Comparison of ENCODE assay signal across 16 cellular contexts in the genomic region with DNA sequence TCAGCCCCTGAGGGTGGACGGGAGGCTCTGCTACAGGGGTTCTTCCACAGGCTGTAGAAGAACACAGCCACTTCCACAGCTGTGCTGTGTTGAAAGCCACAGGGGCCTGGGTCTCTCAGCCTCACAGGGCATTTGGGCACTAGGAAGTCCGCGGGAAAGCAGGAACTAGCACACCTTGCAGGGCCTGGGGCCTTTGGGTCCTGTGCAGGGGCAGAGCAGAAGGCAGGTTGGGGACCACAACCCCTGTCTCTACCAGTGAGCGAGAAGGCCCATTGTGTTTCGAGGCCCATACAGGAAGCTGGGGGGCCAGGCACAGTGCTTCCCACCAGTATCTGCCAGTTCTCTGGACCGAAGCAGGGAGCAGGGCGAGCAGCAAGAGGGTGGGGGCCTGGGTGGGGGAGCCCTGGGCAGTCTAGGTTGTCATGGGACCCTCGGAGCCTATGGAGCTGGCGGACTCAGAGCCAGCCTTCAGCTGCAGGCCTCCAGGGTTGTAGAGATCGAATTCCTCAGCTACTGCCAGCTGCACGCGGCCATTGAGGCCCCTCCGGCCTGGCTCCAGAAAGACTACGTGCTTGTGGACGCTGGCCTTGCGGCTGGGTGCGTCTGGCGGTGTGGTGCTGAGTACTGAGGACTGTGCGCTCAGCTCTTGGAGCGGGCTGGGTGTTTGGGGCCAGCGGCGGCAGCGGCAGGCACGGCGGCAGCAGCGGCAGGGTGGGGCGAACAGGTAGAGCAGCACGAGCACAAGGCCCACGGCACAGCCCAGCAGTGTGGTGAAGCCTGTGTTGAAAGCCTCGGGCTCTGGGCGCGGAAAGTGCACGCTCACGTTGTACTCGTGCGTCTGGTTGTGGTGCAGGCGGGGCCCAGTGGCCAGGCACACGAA. TPM values are rescaled to one million over a fixed set of nuclear protein-coding genes. Genes with fewer than 3 reads are reported as not detected.
DNase-seq lines count a peak whose midpoint lies in the region; ATAC-seq, FAIRE-seq and TF ChIP-seq lines count a peak whose summit lies in the region.
"Had no signal": no experiment of that assay in that cellular context is flagged by ENCODE, and none has a peak within 500 bp of the region (broad histone marks: within the 10 kb centered on the region; RNA-seq: fewer than 3 reads in every experiment).

No MANE protein-coding gene starts in this region.

- peaks cover 0 to 38% of the 10 kb centered on the region in 2 experiments for H3K36me3 ChIP-seq in SK-N-SH (replicated peaks in 1 of 2; ENCODE audit: control insufficient read depth in 1 of 2, insufficient read depth in 2 of 2, low read length in 1 of 2)
- H3K36me3 ChIP-seq in HUES6 (ENCODE audit: control insufficient read depth, insufficient read depth, low read length), result peaks cover 36% of the 10 kb centered on the region
- H3K36me3 ChIP-seq in pancreas, result peaks cover 0 to 10% (median 5%) of the 10 kb centered on the region in 3 donors

- H3K9ac ChIP-seq in SK-N-SH, result no peak overlapping the region
- H3K9ac ChIP-seq in HUES6 (ENCODE audit: low read length), result no peak overlapping the region
- H3K9ac ChIP-seq: GM23248 had no signal

- no peaks in the 10 kb centered on the region for H4K20me1 ChIP-seq in SK-N-SH (ENCODE audit: insufficient read depth)

- TF ChIP-seq EP300 in SK-N-SH (IDR thresholded peaks at IDR 0.05; ENCODE audit: borderline replicate concordance in 1 of 2, low read depth in 1 of 2, low read length in 1 of 2), result no peak

- H3K9me3 ChIP-seq in SK-N-SH (no peaks in the 10 kb centered on the region), HUES6 (ENCODE audit: control insufficient read depth, insufficient read depth, low read depth, low read length) (no peaks in the 10 kb centered on the region), pancreas (no peaks in the 10 kb centered on the region)

- CTCF ChIA-PET in SK-N-SH (lab: Yijun Ruan, JAX), result interaction anchor here (1.1 to 7.9 kb wide), 7 partner anchors 15 to 189 kb away, joined by 3 to 76 read pairs (median 4); no protein-coding TSS in a partner anchor

- TF ChIP-seq CTCF in SK-N-SH (IDR thresholded peaks at IDR 0.05), result no peak
- TF ChIP-seq CTCF in pancreas (IDR thresholded peaks at IDR 0.05), result no peak

- H3K4me3 ChIP-seq in SK-N-SH (ENCODE audit: low read depth in 2 of 2, low read length in 1 of 2) (no peak overlapping the region), HUES6 (ENCODE audit: low read depth, low read length) (peak overlapping the region; percentile 77; the same call in 1 of the 2 replicates), pancreas (no peak overlapping the region)

- peaks cover 6% of the 10 kb centered on the region for H3F3A ChIP-seq in SK-N-SH (replicated peaks; ENCODE audit: insufficient read depth)

- no peaks in the 10 kb centered on the region for H3K9me2 ChIP-seq in SK-N-SH

- POLR2A ChIA-PET in SK-N-SH (lab: Yijun Ruan, JAX), result interaction anchor here (1.9 kb wide), 1 partner anchor 122 kb away, joined by 4 read pairs; no protein-coding TSS in a partner anchor

- no peak for ATAC-seq in SK-N-SH treated with all-trans-retinoic acid at 6 μM for 48 hours
- peak; percentile 66 for ATAC-seq in esophagus mucosa
- no peak for ATAC-seq in pancreas
- no peak for ATAC-seq in GM21423 (IDR thresholded peaks at IDR 0.05; ENCODE audit: unreplicated experiment)

- H3K4me1 ChIP-seq in SK-N-SH (ENCODE audit: control insufficient read depth in 1 of 2, insufficient read depth in 2 of 2, low read depth in 1 of 2, low read length in 1 of 2) (peaks cover 4 to 19% of the 10 kb centered on the region in 2 experiments; a peak in 2 of 4 replicates), HUES6 (ENCODE audit: control insufficient read depth, insufficient read depth, low read length) (peaks cover 12% of the 10 kb centered on the region), pancreas (peaks cover 0 to 11% (median 0%) of the 10 kb centered on the region in 3 donors)

- peaks cover 6% of the 10 kb centered on the region for H3K79me2 ChIP-seq in SK-N-SH (ENCODE audit: insufficient read depth)

- intact Hi-C loops in pancreas (cut with DNase I), result no loop called here

- H3K27ac ChIP-seq in SK-N-SH (ENCODE audit: low read depth in 2 of 2, low read length in 1 of 2), result no peak overlapping the region
- H3K27ac ChIP-seq in HUES6 (ENCODE audit: low read depth, low read length), result no peak overlapping the region
- H3K27ac ChIP-seq in pancreas, result no peak overlapping the region
- H3K27ac ChIP-seq: GM23248, HL-60 had no signal

- DNase-seq in SK-N-SH (peak; percentile 22), pancreas (peak in 5 of 6 donors; percentile 18 to 81 (median 59)), kidney glomerular epithelial cell (lab: John Stamatoyannopoulos, UW) (no peak), NCI-H187 (lab: John Stamatoyannopoulos, UW) (no peak)
- DNase-seq: activated CD4-positive, alpha-beta T cell treated with anti-CD3 and anti-CD28 coated beads for 1 hour; DMS 273 treated with DMSO at 0.1 percent for 48 hours; GM23248; nucleus accumbens; SW 1271 had no signal

- no peak for FAIRE-seq in pancreas (lab: Jason Lieb, UNC)

- H3K4me2 ChIP-seq in SK-N-SH, result no peak overlapping the region

- no peak for TF ChIP-seq RAD21 in SK-N-SH (IDR thresholded peaks at IDR 0.05; ENCODE audit: low read length)

- no peaks in the 10 kb centered on the region for H3K27me3 ChIP-seq in SK-N-SH (ENCODE audit: insufficient read depth)
- H3K27me3 ChIP-seq in HUES6 (ENCODE audit: control insufficient read depth, insufficient read depth, low read length), result no peaks in the 10 kb centered on the region
- no peaks in the 10 kb centered on the region for H3K27me3 ChIP-seq in pancreas

- no peak overlapping the region for H2AFZ ChIP-seq in SK-N-SH (ENCODE audit: low read depth)
- H2AFZ ChIP-seq: GM23248 had no signal

- WGBS in SK-N-SH (ENCODE audit: low lambda C conversion rate), result 95% methylated on average over 23 of the region's 38 CpGs
- WGBS in pancreas, 2 donors, result 89 to 93% methylated on average over 36 to 38 of the region's 38 CpGs

TF ChIP-seq in SK-N-SH, 30 proteins besides CTCF, POLR2A, EP300 and RAD21 (continues in another document):
- TF ChIP-seq MXI1 (IDR thresholded peaks at IDR 0.05; ENCODE audit: low read depth, low read length) (no peak), RFX5 (IDR thresholded peaks at IDR 0.05; ENCODE audit: low read length) (no peak)
- TF ChIP-seq, protein P1, sequence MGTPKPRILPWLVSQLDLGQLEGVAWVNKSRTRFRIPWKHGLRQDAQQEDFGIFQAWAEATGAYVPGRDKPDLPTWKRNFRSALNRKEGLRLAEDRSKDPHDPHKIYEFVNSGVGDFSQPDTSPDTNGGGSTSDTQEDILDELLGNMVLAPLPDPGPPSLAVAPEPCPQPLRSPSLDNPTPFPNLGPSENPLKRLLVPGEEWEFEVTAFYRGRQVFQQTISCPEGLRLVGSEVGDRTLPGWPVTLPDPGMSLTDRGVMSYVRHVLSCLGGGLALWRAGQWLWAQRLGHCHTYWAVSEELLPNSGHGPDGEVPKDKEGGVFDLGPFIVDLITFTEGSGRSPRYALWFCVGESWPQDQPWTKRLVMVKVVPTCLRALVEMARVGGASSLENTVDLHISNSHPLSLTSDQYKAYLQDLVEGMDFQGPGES (IDR thresholded peaks at IDR 0.05; ENCODE audit: low read depth, low read length), result no peak

TF ChIP-seq in SK-N-SH treated with all-trans-retinoic acid at 6 μM for 48 hours, 23 proteins besides CTCF, POLR2A, EP300 and RAD21 (continues in another document):
- TF ChIP-seq, protein P2, sequence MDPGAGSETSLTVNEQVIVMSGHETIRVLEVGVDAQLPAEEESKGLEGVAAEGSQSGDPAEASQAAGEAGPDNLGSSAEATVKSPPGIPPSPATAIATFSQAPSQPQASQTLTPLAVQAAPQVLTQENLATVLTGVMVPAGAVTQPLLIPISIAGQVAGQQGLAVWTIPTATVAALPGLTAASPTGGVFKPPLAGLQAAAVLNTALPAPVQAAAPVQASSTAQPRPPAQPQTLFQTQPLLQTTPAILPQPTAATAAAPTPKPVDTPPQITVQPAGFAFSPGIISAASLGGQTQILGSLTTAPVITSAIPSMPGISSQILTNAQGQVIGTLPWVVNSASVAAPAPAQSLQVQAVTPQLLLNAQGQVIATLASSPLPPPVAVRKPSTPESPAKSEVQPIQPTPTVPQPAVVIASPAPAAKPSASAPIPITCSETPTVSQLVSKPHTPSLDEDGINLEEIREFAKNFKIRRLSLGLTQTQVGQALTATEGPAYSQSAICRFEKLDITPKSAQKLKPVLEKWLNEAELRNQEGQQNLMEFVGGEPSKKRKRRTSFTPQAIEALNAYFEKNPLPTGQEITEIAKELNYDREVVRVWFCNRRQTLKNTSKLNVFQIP (CRISPR knock-in tag; IDR thresholded peaks at IDR 0.05; ENCODE audit: borderline replicate concordance, low read depth), result no peak
- TF ChIP-seq ZNF565 (CRISPR knock-in tag; conservative IDR thresholded peaks at IDR 0.05; ENCODE audit: low read depth) (no peak), ZFP30 (CRISPR knock-in tag; IDR thresholded peaks at IDR 0.05) (no peak), SNAI2 (CRISPR knock-in tag; IDR thresholded peaks at IDR 0.05) (no peak)

RNA-seq across cellular contexts. Expression of a gene that starts 1.7 kb away (rescaled TPM):
- polyA plus RNA-seq in SK-N-SH (2012; rRNA removed) (1.1 and 1.2 TPM in 2 replicates), pancreas (1 to 10 TPM; 3.9 to 4.0 TPM)
- polyA plus RNA-seq in SK-N-SH (2012; cell fraction: cytosol; rRNA removed), result 0.66 TPM in 1 of 2 replicates, not detected in the other
- polyA plus RNA-seq in SK-N-SH (2012; cell fraction: nucleus; rRNA removed), result 5.8 and 6.5 TPM in 2 replicates
- total RNA-seq in esophagus mucosa (not detected), pancreas (not detected)
- total RNA-seq: A673, GM23248, kidney epithelial cell had no signal

RNA-seq across cellular contexts. Expression of a gene that starts 6.0 kb away (rescaled TPM):
- polyA plus RNA-seq in SK-N-SH (2012; rRNA removed) (25.1 and 28.3 TPM in 2 replicates), pancreas (10 to 100 TPM; 35.9 to 38.1 TPM)
- 9.2 and 16.1 TPM in 2 replicates for polyA plus RNA-seq in SK-N-SH (2012; cell fraction: cytosol; rRNA removed)
- 47.8 and 50.9 TPM in 2 replicates for polyA plus RNA-seq in SK-N-SH (2012; cell fraction: nucleus; rRNA removed)
- total RNA-seq in esophagus mucosa (22.5 TPM), pancreas (10 to 100 TPM; 22.4 to 46.7 (median 31.4) TPM)

RNA-seq across cellular contexts. Expression of a gene that starts 28.4 kb away (rescaled TPM):
- polyA plus RNA-seq in SK-N-SH (2012; rRNA removed) (48.1 and 53.3 TPM in 2 replicates), pancreas (10 to 100 TPM; 21.8 to 24.3 TPM)
- polyA plus RNA-seq in SK-N-SH (2012; cell fraction: cytosol; rRNA removed), result 15.5 and 21.9 TPM in 2 replicates
- 151 and 186 TPM in 2 replicates for polyA plus RNA-seq in SK-N-SH (2012; cell fraction: nucleus; rRNA removed)
- total RNA-seq in esophagus mucosa (19.4 TPM), pancreas (10 to 100 TPM; 13.5 to 27.6 (median 18.3) TPM)

RNA-seq across cellular contexts. Expression of a gene that starts 28.5 kb away (rescaled TPM):
- polyA plus RNA-seq in SK-N-SH (2012; rRNA removed) (35.1 and 46.3 TPM in 2 replicates), pancreas (100 to 1,000 TPM in 1 of 2 donors, 10 to 100 TPM in 1; 83.0 to 150 TPM)
- polyA plus RNA-seq in SK-N-SH (2012; cell fraction: cytosol; rRNA removed), result 2.8 and 4.5 TPM in 2 replicates
- polyA plus RNA-seq in SK-N-SH (2012; cell fraction: nucleus; rRNA removed), result 411 and 496 TPM in 2 replicates
- total RNA-seq in esophagus mucosa (7.6 TPM), pancreas (10 to 100 TPM; 17.2 to 36.5 (median 21.6) TPM)

RNA-seq across cellular contexts. Expression of a gene that starts 43.6 kb away (rescaled TPM):
- polyA plus RNA-seq in SK-N-SH (2012; rRNA removed) (112 and 122 TPM in 2 replicates), pancreas (10 to 100 TPM; 26.1 to 39.3 TPM)
- 61.5 and 82.7 TPM in 2 replicates for polyA plus RNA-seq in SK-N-SH (2012; cell fraction: cytosol; rRNA removed)
- 196 and 200 TPM in 2 replicates for polyA plus RNA-seq in SK-N-SH (2012; cell fraction: nucleus; rRNA removed)
- total RNA-seq in esophagus mucosa (103 TPM), pancreas (10 to 100 TPM; 41.2 to 57.3 (median 49.3) TPM)

Comparison
In these comparisons a context has a peak if more than half of its experiments do, and no peak if none do; other contexts are left out.
1. DNase-seq: peak in SK-N-SH (single experiment) and pancreas (5 of 6); none in kidney glomerular epithelial cell (single experiment) and NCI-H187 (0 of 2).